ENCODE assay signal across 16 cellular contexts in the genomic region with DNA sequence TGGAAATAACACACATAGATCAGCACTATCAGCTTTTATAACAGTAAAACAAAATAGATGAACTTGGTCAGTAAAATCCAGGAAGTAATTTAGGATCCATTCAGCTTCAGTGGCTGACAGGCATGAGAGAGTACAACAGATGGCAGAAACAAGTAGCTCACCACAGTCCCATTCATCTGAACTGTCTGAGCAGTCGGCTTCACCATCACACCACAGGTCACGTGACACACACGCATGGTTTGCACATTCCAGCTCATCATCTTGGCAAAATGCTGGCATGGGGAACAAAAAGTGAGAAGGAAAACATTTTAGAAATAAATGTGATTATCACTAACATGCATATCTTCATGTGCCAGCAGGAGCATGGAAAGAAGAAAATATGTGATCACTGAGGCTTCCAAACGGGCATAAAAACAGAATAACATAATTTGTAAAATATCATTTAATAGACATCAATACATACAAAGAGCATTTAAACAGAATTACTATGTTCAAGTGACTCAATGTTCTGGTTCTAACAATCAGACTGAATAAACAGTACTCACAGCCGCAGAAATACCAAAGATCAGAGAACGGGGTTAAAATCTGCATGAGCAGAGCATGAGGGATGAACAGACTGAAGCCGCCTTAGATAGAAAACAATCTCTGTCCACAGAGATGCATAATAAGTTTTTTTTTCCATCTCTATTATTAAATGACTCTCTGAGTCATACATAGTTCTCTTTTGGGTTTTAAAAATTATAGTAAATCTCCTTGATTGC.
DNase-seq lines count a peak whose midpoint lies in the region; FAIRE-seq and TF ChIP-seq lines count a peak whose summit lies in the region.
"Had no signal": no experiment of that assay in that cellular context is flagged by ENCODE, and none has a peak within 500 bp of the region (broad histone marks: within the 10 kb centered on the region; RNA-seq: fewer than 3 reads in every experiment).

No MANE protein-coding gene starts in this region.

- FAIRE-seq in urothelium cell line (lab: Jason Lieb, UNC), result no peak
- FAIRE-seq: GM12891 had no signal

- H3K9me3 Mint-ChIP-seq in activated naive CD8-positive, alpha-beta T cell treated with anti-CD3 and anti-CD28 coated beads for 36 hours, result no peaks in the 10 kb centered on the region

- no peak overlapping the region for H3K4me3 ChIP-seq in retinal pigment epithelial cell (ENCODE audit: low read length)
- H3K4me3 ChIP-seq: GM23248, heart left ventricle, thyroid gland had no signal

- H3K27ac Mint-ChIP-seq in activated naive CD8-positive, alpha-beta T cell treated with anti-CD3 and anti-CD28 coated beads for 36 hours, result no peak overlapping the region

- H3K27me3 Mint-ChIP-seq in activated naive CD8-positive, alpha-beta T cell treated with anti-CD3 and anti-CD28 coated beads for 36 hours, result peaks cover 13% of the 10 kb centered on the region

- peak; percentile 48 for DNase-seq in GM03348 (ENCODE audit: low spot score)
- peak; percentile 86 for DNase-seq in RPMI7951 (ENCODE audit: low read depth)
- DNase-seq in fibroblast of peridontal ligament (ENCODE audit: extremely low read depth), result peak; percentile 69
- peak; percentile 24 for DNase-seq in retinal pigment epithelial cell (ENCODE audit: low read depth)
- DNase-seq in activated naive CD8-positive, alpha-beta T cell treated with anti-CD3 and anti-CD28 coated beads for 36 hours, result no peak
- DNase-seq in islet precursor cell, result no peak
- DNase-seq in urothelium cell line (ENCODE audit: low spot score), result no peak
- DNase-seq: GM23248; heart left ventricle; left ventricle myocardium superior; NCI-H1092; NCI-H510A treated with DMSO at 0.1 percent for 48 hours; SHP77 treated with DMSO at 0.1 percent for 48 hours; stimulated activated CD4-positive, alpha-beta T cell treated with anti-CD3 and anti-CD28 coated beads, Interleukin-12 subunit alpha, Interleukin-12 subunit beta, amount 100 ng/mL, for 4 hours; thyroid gland had no signal

- no peak overlapping the region for H3K4me3 Mint-ChIP-seq in activated naive CD8-positive, alpha-beta T cell treated with anti-CD3 and anti-CD28 coated beads for 36 hours

- H3K36me3 Mint-ChIP-seq in activated naive CD8-positive, alpha-beta T cell treated with anti-CD3 and anti-CD28 coated beads for 36 hours, result no peaks in the 10 kb centered on the region

- TF ChIP-seq CTCF in retinal pigment epithelial cell (conservative IDR thresholded peaks at IDR 0.05; ENCODE audit: low read depth, low read length), result no peak

- H3K4me1 Mint-ChIP-seq in activated naive CD8-positive, alpha-beta T cell treated with anti-CD3 and anti-CD28 coated beads for 36 hours, result peaks cover 1% of the 10 kb centered on the region

Comparison
In these comparisons a context has a peak if more than half of its experiments do, and no peak if none do; other contexts are left out.
1. DNase-seq: peak in GM03348 (single experiment), RPMI7951 (single experiment), fibroblast of peridontal ligament (single experiment) and retinal pigment epithelial cell (single experiment); none in activated naive CD8-positive, alpha-beta T cell treated with anti-CD3 and anti-CD28 coated beads for 36 hours (single experiment), islet precursor cell (single experiment) and urothelium cell line (single experiment).